9 cellular contexts compared by ENCODE assay signal in genomic region chr4:98663226-98664006, GRCh38. TPM values are rescaled to one million over a fixed set of nuclear protein-coding genes. Genes with fewer than 3 reads are reported as not detected.
DNase-seq lines count a peak whose midpoint lies in the region; ATAC-seq, FAIRE-seq and TF ChIP-seq lines count a peak whose summit lies in the region.
"Had no signal": no experiment of that assay in that cellular context is flagged by ENCODE, and none has a peak within 500 bp of the region (broad histone marks: within the 10 kb centered on the region; RNA-seq: fewer than 3 reads in every experiment).

No MANE protein-coding gene starts in this region.

- 58 to 78% (median 70%) methylated on average over 10 of the region's 10 CpGs for WGBS in small intestine, 3 donors

- FAIRE-seq in small intestine (lab: Jason Lieb, UNC), result no peak

- H3K4me1 Mint-ChIP-seq in activated T-cell treated with anti-CD3 and anti-CD28 coated beads, Interleukin-2, amount 50 U/mL, for 4 hours (ENCODE audit: low read depth), result peaks cover 58% of the 10 kb centered on the region

- no peak for TF ChIP-seq CTCF in GM06990 (IDR thresholded peaks at IDR 0.05; ENCODE audit: insufficient read depth, low read length, poor library complexity, severe bottlenecking)

- DNase-seq in GM06990 (ENCODE audit: extremely low read depth, insufficient read length), result peak; percentile 66
- peak; percentile 89 to 92 for DNase-seq in Kasumi-1 (lab: John Stamatoyannopoulos, UW)
- DNase-seq in activated T-cell treated with anti-CD3 and anti-CD28 coated beads, Interleukin-2, amount 50 U/mL, for 4 hours, result peak; percentile 60
- DNase-seq in small intestine, result peak; percentile 46
- DNase-seq in NCI-H524 (lab: John Stamatoyannopoulos, UW), result no peak
- DNase-seq in NCI-H1105 (lab: John Stamatoyannopoulos, UW), result no peak
- DNase-seq in NOMO-1 treated with DMSO at 0.1 percent for 48 hours (lab: John Stamatoyannopoulos, UW; ENCODE audit: unreplicated experiment), result no peak

- H3K4me3 Mint-ChIP-seq in activated T-cell treated with anti-CD3 and anti-CD28 coated beads, Interleukin-2, amount 50 U/mL, for 4 hours, result peak overlapping the region; percentile 65

- no peaks in the 10 kb centered on the region; the same call in 1 of the 2 replicates for H3K27me3 ChIP-seq in GM06990 (replicated peaks; ENCODE audit: control insufficient read depth, insufficient read depth, low read length)
- no peaks in the 10 kb centered on the region for H3K27me3 ChIP-seq in small intestine (ENCODE audit: control insufficient read depth in 2 of 2, insufficient read depth in 2 of 2, low read length in 2 of 2)

- H3K4me3 ChIP-seq in GM06990 (replicated peaks; ENCODE audit: low read depth, low read length), result no peak overlapping the region
- H3K4me3 ChIP-seq in small intestine (ENCODE audit: low read depth in 1 of 2, low read length in 2 of 2), result no peak overlapping the region
- H3K4me3 ChIP-seq: thoracic aorta had no signal

- H3K36me3 ChIP-seq in GM06990 (ENCODE audit: control insufficient read depth, insufficient read depth, low read length) (no peaks in the 10 kb centered on the region), small intestine (ENCODE audit: control insufficient read depth in 2 of 2, insufficient read depth in 2 of 2, low read length in 2 of 2) (no peaks in the 10 kb centered on the region)
- H3K36me3 ChIP-seq: thoracic aorta had no signal

- no peaks in the 10 kb centered on the region for H3K36me3 Mint-ChIP-seq in activated T-cell treated with anti-CD3 and anti-CD28 coated beads, Interleukin-2, amount 50 U/mL, for 4 hours (ENCODE audit: insufficient read depth)

- H3K9me3 ChIP-seq in small intestine (ENCODE audit: control insufficient read depth, low read depth), result no peaks in the 10 kb centered on the region
- H3K9me3 ChIP-seq: thoracic aorta had no signal

- H3K9me3 Mint-ChIP-seq in activated T-cell treated with anti-CD3 and anti-CD28 coated beads, Interleukin-2, amount 50 U/mL, for 4 hours, result no peaks in the 10 kb centered on the region

- peaks cover 0 to 8% of the 10 kb centered on the region in 2 donors for H3K4me1 ChIP-seq in small intestine (ENCODE audit: control insufficient read depth in 2 of 2, insufficient read depth in 1 of 2, low read depth in 1 of 2, low read length in 1 of 2)

- peak; percentile 71 for ATAC-seq in GM21619 (IDR thresholded peaks at IDR 0.05; ENCODE audit: unreplicated experiment)
- ATAC-seq in activated T-cell treated with anti-CD3 and anti-CD28 coated beads, Interleukin-2, amount 50 U/mL, for 4 hours, result peak; percentile 72 to 75

- H3K27me3 Mint-ChIP-seq in activated T-cell treated with anti-CD3 and anti-CD28 coated beads, Interleukin-2, amount 50 U/mL, for 4 hours (ENCODE audit: low read depth), result no peaks in the 10 kb centered on the region

- peak overlapping the region; percentile 34 to 78 for H3K27ac ChIP-seq in small intestine (ENCODE audit: low read depth in 1 of 2, low read length in 1 of 2)
- H3K27ac ChIP-seq: thoracic aorta had no signal

RNA-seq across cellular contexts. Expression of gene TSPAN5, which starts 5.0 kb away (rescaled TPM):
- total RNA-seq in activated T-cell treated with anti-CD3 and anti-CD28 coated beads, Interleukin-2, amount 50 U/mL, for 4 hours, result 10 to 100 TPM; 22.8 to 26.8 (median 23.8) TPM
- polyA plus RNA-seq in small intestine, result 1 to 10 TPM in 2 of 3 donors, under 1 TPM in 1; 0.67 to 3.0 (median 1.4) TPM

Comparison
In these comparisons a context has a peak if more than half of its experiments do, and no peak if none do; other contexts are left out.
1. DNase-seq: peak in GM06990 (single experiment), Kasumi-1 (2 of 2), activated T-cell treated with anti-CD3 and anti-CD28 coated beads, Interleukin-2, amount 50 U/mL, for 4 hours (single experiment) and small intestine (single experiment); none in NCI-H524 (0 of 2), NCI-H1105 (single experiment) and NOMO-1 treated with DMSO at 0.1 percent for 48 hours (single experiment).